1 cellular context compared by ENCODE assay signal in the genomic region with DNA sequence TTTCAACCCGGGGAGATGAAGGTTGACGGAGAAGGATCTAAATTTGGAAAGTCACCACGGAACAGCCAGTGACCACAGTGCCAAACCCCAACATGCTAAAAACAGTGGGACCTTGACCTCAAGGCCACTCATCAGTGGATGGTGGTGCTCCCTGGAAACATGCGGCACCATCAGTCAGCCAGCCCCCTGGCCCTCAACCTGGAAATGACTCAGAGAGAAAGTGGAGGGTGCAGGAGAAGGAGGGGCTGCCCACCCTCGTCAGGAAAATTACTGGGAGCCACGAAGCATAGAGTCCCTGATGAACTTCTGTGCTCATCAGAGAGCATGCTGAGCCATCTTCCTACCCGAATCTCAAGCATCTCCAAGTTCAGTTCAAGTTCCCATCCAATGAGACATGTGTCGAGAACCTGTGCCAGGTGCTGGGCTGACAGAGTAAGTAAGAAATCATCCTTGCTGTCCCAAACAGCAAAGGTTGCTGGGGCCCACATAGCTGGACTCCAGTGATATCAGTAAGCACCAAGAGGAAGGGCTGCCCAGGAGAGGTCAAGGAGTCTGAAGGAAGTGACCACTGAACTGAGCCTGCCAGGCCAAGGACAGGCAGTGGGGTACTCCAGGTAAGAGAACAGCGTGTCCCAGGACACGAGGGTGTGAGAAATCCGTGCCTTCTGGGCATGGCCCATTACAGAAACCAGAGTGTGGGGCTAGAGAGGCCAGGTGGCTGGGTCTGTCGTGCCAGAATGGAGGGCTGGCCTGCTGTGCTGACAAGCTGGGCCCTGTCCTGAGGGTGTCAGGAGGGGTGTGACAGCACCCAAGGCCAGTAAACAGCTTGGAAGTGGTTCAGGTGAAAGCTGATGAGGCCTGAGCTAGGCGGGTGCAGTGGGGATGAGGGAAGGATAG.
TF ChIP-seq lines count a peak whose summit lies in the region.

No MANE protein-coding gene starts in this region.

TF ChIP-seq in GM12878, 131 proteins besides CTCF, POLR2A, EP300 and RAD21 (continued from another document):
- peak; percentile 91 for TF ChIP-seq RELB (IDR thresholded peaks at IDR 0.05; ENCODE audit: low read depth)
- TF ChIP-seq MTA2 (IDR thresholded peaks at IDR 0.05; ENCODE audit: low read depth) = peak; percentile 88
- TF ChIP-seq RB1 (IDR thresholded peaks at IDR 0.05; ENCODE audit: borderline replicate concordance) = no peak
- TF ChIP-seq SREBF1 (IDR thresholded peaks at IDR 0.05; ENCODE audit: low read length) = no peak
- no peak for TF ChIP-seq CHD1 (IDR thresholded peaks at IDR 0.05; ENCODE audit: low read depth, low read length)
- TF ChIP-seq, protein P1, sequence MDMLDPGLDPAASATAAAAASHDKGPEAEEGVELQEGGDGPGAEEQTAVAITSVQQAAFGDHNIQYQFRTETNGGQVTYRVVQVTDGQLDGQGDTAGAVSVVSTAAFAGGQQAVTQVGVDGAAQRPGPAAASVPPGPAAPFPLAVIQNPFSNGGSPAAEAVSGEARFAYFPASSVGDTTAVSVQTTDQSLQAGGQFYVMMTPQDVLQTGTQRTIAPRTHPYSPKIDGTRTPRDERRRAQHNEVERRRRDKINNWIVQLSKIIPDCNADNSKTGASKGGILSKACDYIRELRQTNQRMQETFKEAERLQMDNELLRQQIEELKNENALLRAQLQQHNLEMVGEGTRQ (IDR thresholded peaks at IDR 0.05; ENCODE audit: borderline replicate concordance, low read depth, low read length) = no peak
- TF ChIP-seq EGR1 (IDR thresholded peaks at IDR 0.05; ENCODE audit: borderline replicate concordance in 1 of 2, low read depth in 2 of 2, low read length in 2 of 2) = no peak
- TF ChIP-seq IKZF2 (IDR thresholded peaks at IDR 0.05) = peak; percentile 95 to 97
- TF ChIP-seq NBN (IDR thresholded peaks at IDR 0.05) = peak; percentile 78; the same call in 1 of the 2 replicates
- TF ChIP-seq NR2C1 (IDR thresholded peaks at IDR 0.05) = peak; percentile 34; the same call in 1 of the 2 replicates
- TF ChIP-seq BHLHE40 (IDR thresholded peaks at IDR 0.05; ENCODE audit: borderline replicate concordance in 1 of 2, low read depth in 2 of 2, low read length in 1 of 2) = peak in 1 of 2 experiments; percentile 76; a peak in 2 of 4 replicates
- no peak for TF ChIP-seq ESRRA (IDR thresholded peaks at IDR 0.05; ENCODE audit: low read length)
- 0 out of 2 replicates have a peak, but pooled peaks have one; percentile 29 for TF ChIP-seq FOXK2 (IDR thresholded peaks at IDR 0.05)
- TF ChIP-seq ATF7 (IDR thresholded peaks at IDR 0.05; ENCODE audit: low read depth) = peak; percentile 49; the same call in 1 of the 2 replicates
- no peak for TF ChIP-seq RELA (IDR thresholded peaks at IDR 0.05; ENCODE audit: borderline replicate concordance, partially characterized antibody)
- TF ChIP-seq ZSCAN29 (IDR thresholded peaks at IDR 0.05) = no peak
- peak; percentile 52 for TF ChIP-seq SKIL (IDR thresholded peaks at IDR 0.05; ENCODE audit: low read depth, poor library complexity, severe bottlenecking)
- no peak for TF ChIP-seq REST (IDR thresholded peaks at IDR 0.05; ENCODE audit: low read depth, low read length)
- no peak for TF ChIP-seq TCF7 (IDR thresholded peaks at IDR 0.05; ENCODE audit: borderline replicate concordance)
- TF ChIP-seq BACH1 (IDR thresholded peaks at IDR 0.05; ENCODE audit: borderline replicate concordance) = peak; percentile 45; the same call in 1 of the 2 replicates
- no peak for TF ChIP-seq BMI1 (IDR thresholded peaks at IDR 0.05; ENCODE audit: borderline replicate concordance)
- peak; percentile 46; the same call in 1 of the 2 replicates for TF ChIP-seq ZNF217 (IDR thresholded peaks at IDR 0.05)
- TF ChIP-seq DPF2 (IDR thresholded peaks at IDR 0.05) = peak; percentile 89
- TF ChIP-seq ETV6 (conservative IDR thresholded peaks at IDR 0.05 in 1 of 2, IDR thresholded peaks at IDR 0.05 in 1 of 2; ENCODE audit: borderline replicate concordance in 1 of 2, low read depth in 1 of 2) = peak in 1 of 2 experiments; percentile 21; a peak in 1 of 4 replicates
- TF ChIP-seq EED (IDR thresholded peaks at IDR 0.05; ENCODE audit: low read depth) = peak; percentile 94
- TF ChIP-seq ZZZ3 (IDR thresholded peaks at IDR 0.05; ENCODE audit: control insufficient read depth, insufficient read length, low read depth) = no peak
- TF ChIP-seq CREM (IDR thresholded peaks at IDR 0.05; ENCODE audit: low read depth) = peak; percentile 35; the same call in 1 of the 2 replicates
- no peak for TF ChIP-seq CREB1 (IDR thresholded peaks at IDR 0.05; ENCODE audit: low read depth)
- peak; percentile 93 for TF ChIP-seq MEF2B (IDR thresholded peaks at IDR 0.05; ENCODE audit: partially characterized antibody, poor library complexity, severe bottlenecking)
- TF ChIP-seq IKZF1 (conservative IDR thresholded peaks at IDR 0.05) = peak; percentile 98
- TF ChIP-seq NFXL1 (IDR thresholded peaks at IDR 0.05; ENCODE audit: borderline replicate concordance) = peak; percentile 89
- TF ChIP-seq CEBPB (IDR thresholded peaks at IDR 0.05; ENCODE audit: borderline replicate concordance in 1 of 2, low read depth in 2 of 2, low read length in 2 of 2) = no peak
- TF ChIP-seq RUNX3 (IDR thresholded peaks at IDR 0.05; ENCODE audit: low read length) = peak; percentile 94
- TF ChIP-seq NFIC (IDR thresholded peaks at IDR 0.05; ENCODE audit: low read depth, low read length) = peak; percentile 41; the same call in 1 of the 2 replicates
- no peak for TF ChIP-seq HCFC1 (IDR thresholded peaks at IDR 0.05; ENCODE audit: low read length)
- TF ChIP-seq NKRF (conservative IDR thresholded peaks at IDR 0.05) = 0 out of 2 replicates have a peak, but pooled peaks have one; percentile 30
- TF ChIP-seq JUNB (IDR thresholded peaks at IDR 0.05) = peak; percentile 62
- 0 out of 2 replicates have a peak, but pooled peaks have one; percentile 16 for TF ChIP-seq IRF5 (IDR thresholded peaks at IDR 0.05; ENCODE audit: borderline replicate concordance)
- peak; percentile 89 for TF ChIP-seq MEF2A (IDR thresholded peaks at IDR 0.05; ENCODE audit: insufficient read depth, low read depth, low read length)
- TF ChIP-seq MLLT1 (IDR thresholded peaks at IDR 0.05) = peak; percentile 72; the same call in 1 of the 2 replicates
- peak; percentile 62 for TF ChIP-seq BCL11A (IDR thresholded peaks at IDR 0.05; ENCODE audit: low read depth, low read length)
- TF ChIP-seq TARDBP (IDR thresholded peaks at IDR 0.05; ENCODE audit: borderline replicate concordance) = no peak
- no peak for TF ChIP-seq SRF (IDR thresholded peaks at IDR 0.05; ENCODE audit: low read depth in 2 of 2, low read length in 2 of 2)
- peak; percentile 83; the same call in 1 of the 2 replicates for TF ChIP-seq GATAD2B (conservative IDR thresholded peaks at IDR 0.05; ENCODE audit: low read depth)
- no peak for TF ChIP-seq TAF1 (IDR thresholded peaks at IDR 0.05; ENCODE audit: borderline replicate concordance, low read depth, low read length)
- 0 out of 2 replicates have a peak, but pooled peaks have one; percentile 21 for TF ChIP-seq CHD2 (IDR thresholded peaks at IDR 0.05; ENCODE audit: borderline replicate concordance, low read depth, low read length)
- TF ChIP-seq, protein P2, sequence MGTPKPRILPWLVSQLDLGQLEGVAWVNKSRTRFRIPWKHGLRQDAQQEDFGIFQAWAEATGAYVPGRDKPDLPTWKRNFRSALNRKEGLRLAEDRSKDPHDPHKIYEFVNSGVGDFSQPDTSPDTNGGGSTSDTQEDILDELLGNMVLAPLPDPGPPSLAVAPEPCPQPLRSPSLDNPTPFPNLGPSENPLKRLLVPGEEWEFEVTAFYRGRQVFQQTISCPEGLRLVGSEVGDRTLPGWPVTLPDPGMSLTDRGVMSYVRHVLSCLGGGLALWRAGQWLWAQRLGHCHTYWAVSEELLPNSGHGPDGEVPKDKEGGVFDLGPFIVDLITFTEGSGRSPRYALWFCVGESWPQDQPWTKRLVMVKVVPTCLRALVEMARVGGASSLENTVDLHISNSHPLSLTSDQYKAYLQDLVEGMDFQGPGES (IDR thresholded peaks at IDR 0.05) = no peak
